In genomic region chr5:178356459-178356872, GRCh38 we compare ENCODE assay signal across 10 cellular contexts.
DNase-seq lines count a peak whose midpoint lies in the region; ATAC-seq and TF ChIP-seq lines count a peak whose summit lies in the region.
"Had no signal": no experiment of that assay in that cellular context is flagged by ENCODE, and none has a peak within 500 bp of the region (broad histone marks: within the 10 kb centered on the region; RNA-seq: fewer than 3 reads in every experiment).

No MANE protein-coding gene starts in this region.

- peak overlapping the region; percentile 83; the same call in 1 of the 2 replicates for H3K27ac Mint-ChIP-seq in WTC11
- H3K27ac Mint-ChIP-seq in neural progenitor cell = peak overlapping the region; percentile 97

- DNase-seq in WTC11 (ENCODE audit: low spot score) = peak; percentile 46
- DNase-seq in hippocampal formation (lab: John Stamatoyannopoulos, UW) = peak; percentile 25 to 47
- peak; percentile 79 for DNase-seq in neural progenitor cell (ENCODE audit: low spot score)
- DNase-seq in NCI-H1092 (lab: John Stamatoyannopoulos, UW) = no peak
- no peak for DNase-seq in stimulated activated CD4-positive, alpha-beta T cell treated with anti-CD3 and anti-CD28 coated beads, Interleukin-4, amount 100 ng/mL, for 1 hour
- no peak for DNase-seq in NOMO-1 treated with DMSO at 0.1 percent for 48 hours (lab: John Stamatoyannopoulos, UW; ENCODE audit: unreplicated experiment)
- no peak for DNase-seq in superior temporal gyrus (ENCODE audit: extremely low spot score)
- DNase-seq: NCI-H2029 treated with DMSO at 0.1 percent for 48 hours; stimulated activated CD4-positive, alpha-beta T cell treated with anti-CD3 and anti-CD28 coated beads, Interleukin-4, amount 100 ng/mL, for 24 hours had no signal

- no peak for TF ChIP-seq CTCF in WTC11 (IDR thresholded peaks at IDR 0.05)
- TF ChIP-seq CTCF in neural progenitor cell (IDR thresholded peaks at IDR 0.05) = no peak

- peaks cover 51% of the 10 kb centered on the region for H3K4me1 Mint-ChIP-seq in WTC11
- peaks cover 84% of the 10 kb centered on the region for H3K4me1 Mint-ChIP-seq in neural progenitor cell

- H3K9me3 Mint-ChIP-seq in WTC11 (peaks cover 9% of the 10 kb centered on the region), neural progenitor cell (peaks cover 4% of the 10 kb centered on the region)

- H3K27me3 ChIP-seq in BLaER1 (peaks cover 12% of the 10 kb centered on the region), neural progenitor cell (no peaks in the 10 kb centered on the region)

- H3K4me3 ChIP-seq in BLaER1 (no peak overlapping the region), neural progenitor cell (peak overlapping the region; percentile 44)

- H3K36me3 Mint-ChIP-seq in WTC11 = no peaks in the 10 kb centered on the region
- no peaks in the 10 kb centered on the region for H3K36me3 Mint-ChIP-seq in neural progenitor cell

- H3K4me1 ChIP-seq in BLaER1 (peaks cover 36% of the 10 kb centered on the region), neural progenitor cell (peaks cover 17% of the 10 kb centered on the region)

- H3K4me3 Mint-ChIP-seq in WTC11 = peak overlapping the region; percentile 49
- H3K4me3 Mint-ChIP-seq in neural progenitor cell = peak overlapping the region; percentile 83

- no peaks in the 10 kb centered on the region for H3K36me3 ChIP-seq in BLaER1
- H3K36me3 ChIP-seq in neural progenitor cell = no peaks in the 10 kb centered on the region

- no peak overlapping the region for H2AFZ ChIP-seq in neural progenitor cell (replicated peaks)

- H3F3A ChIP-seq in neural progenitor cell (ENCODE audit: low read depth) = peaks cover 25% of the 10 kb centered on the region

- no peak overlapping the region for H3K27ac ChIP-seq in BLaER1
- H3K27ac ChIP-seq in neural progenitor cell = no peak overlapping the region

- H4K20me1 ChIP-seq in BLaER1 (no peaks in the 10 kb centered on the region), neural progenitor cell (ENCODE audit: low read depth) (peaks cover 5% of the 10 kb centered on the region)

- H3K9me3 ChIP-seq in BLaER1 (no peaks in the 10 kb centered on the region), neural progenitor cell (ENCODE audit: low read depth) (no peaks in the 10 kb centered on the region)

- no peaks in the 10 kb centered on the region for H3K79me2 ChIP-seq in neural progenitor cell (ENCODE audit: low read depth)

- peak overlapping the region; percentile 85 for H3K4me2 ChIP-seq in BLaER1
- H3K4me2 ChIP-seq in neural progenitor cell = peak overlapping the region; percentile 86

- no peak overlapping the region for H3K9ac ChIP-seq in BLaER1
- H3K9ac ChIP-seq in neural progenitor cell = no peak overlapping the region

- H3K27me3 Mint-ChIP-seq in WTC11 (ENCODE audit: low read depth) (no peaks in the 10 kb centered on the region), neural progenitor cell (ENCODE audit: insufficient read depth, low read depth) (peaks cover 15% of the 10 kb centered on the region)

- ATAC-seq in WTC11 = peak; percentile 66

- POLR2A ChIA-PET in WTC11 (lab: Charles Lee) = no interaction called here

- CTCF ChIA-PET in WTC11 (lab: Charles Lee) = interaction anchor here (1.2 to 1.4 kb wide), 2 partner anchors 41 to 105 kb away, joined by 3 to 4 read pairs; no protein-coding TSS in a partner anchor

TF ChIP-seq in WTC11, 78 proteins besides CTCF, POLR2A, EP300 and RAD21:
- TF ChIP-seq ARID4B (CRISPR knock-in tag; IDR thresholded peaks at IDR 0.05; ENCODE audit: borderline replicate concordance) (no peak), E2F5 (CRISPR knock-in tag; IDR thresholded peaks at IDR 0.05) (no peak), EMX1 (CRISPR knock-in tag; IDR thresholded peaks at IDR 0.05) (no peak), FOXK1 (CRISPR knock-in tag; IDR thresholded peaks at IDR 0.05) (no peak), ZMAT4 (CRISPR knock-in tag; IDR thresholded peaks at IDR 0.05) (no peak)

Comparison
In these comparisons a context has a peak if more than half of its experiments do, and no peak if none do; other contexts are left out.
1. DNase-seq: peak in WTC11 (single experiment), hippocampal formation (2 of 2) and neural progenitor cell (single experiment); none in NCI-H1092 (single experiment), stimulated activated CD4-positive, alpha-beta T cell treated with anti-CD3 and anti-CD28 coated beads, Interleukin-4, amount 100 ng/mL, for 1 hour (single experiment), NOMO-1 treated with DMSO at 0.1 percent for 48 hours (single experiment) and superior temporal gyrus (single experiment).